ENCODE assay signal across 1 cellular context in genomic region chr19:9075064-9075964, GRCh38.
A peak's percentile ranks its signal among the peaks of the same experiment; 100 is the strongest.
TF ChIP-seq lines count a peak whose summit lies in the region.

No MANE protein-coding gene starts in this region.

TF ChIP-seq in K562, 482 proteins besides CTCF, POLR2A, EP300 and RAD21 (continued from another document and continues in another):
- TF ChIP-seq ZBTB11 (CRISPR knock-in tag; IDR thresholded peaks at IDR 0.05) (peak in 1 of 3 experiments; percentile 57; a peak in 1 of 6 replicates), KAT8 (IDR thresholded peaks at IDR 0.05; ENCODE audit: low read depth) (no peak), NCOA6 (IDR thresholded peaks at IDR 0.05) (no peak), SMARCA4 (IDR thresholded peaks at IDR 0.05) (peak; percentile 99), ZNF41 (CRISPR knock-in tag; conservative IDR thresholded peaks at IDR 0.05) (no peak), CHCHD3 (CRISPR knock-in tag; IDR thresholded peaks at IDR 0.05) (no peak), EP400 (IDR thresholded peaks at IDR 0.05) (peak; percentile 24; the same call in 1 of the 2 replicates), SMARCE1 (IDR thresholded peaks at IDR 0.05) (peak; percentile 99), TSC22D4 (tag; IDR thresholded peaks at IDR 0.05) (no peak), JUN (IDR thresholded peaks at IDR 0.05; ENCODE audit: borderline replicate concordance, low read depth, low read length) (peak; percentile 99), JUN (CRISPR knock-in tag; IDR thresholded peaks at IDR 0.05; ENCODE audit: borderline replicate concordance) (no peak), PTRF (tag; IDR thresholded peaks at IDR 0.05) (peak; percentile 33; the same call in 1 of the 2 replicates), ZNF282 (CRISPR knock-in tag; IDR thresholded peaks at IDR 0.05) (no peak), ZNF551 (CRISPR knock-in tag; IDR thresholded peaks at IDR 0.05) (no peak), NCOA4 (IDR thresholded peaks at IDR 0.05; ENCODE audit: partially characterized antibody) (no peak), POLR3A (IDR thresholded peaks at IDR 0.05; ENCODE audit: borderline replicate concordance, extremely low read depth, insufficient read depth, insufficient read length) (no peak), ZHX1 (conservative IDR thresholded peaks at IDR 0.05; ENCODE audit: low read length) (no peak), ZKSCAN1 (IDR thresholded peaks at IDR 0.05; ENCODE audit: low read depth, low read length) (no peak), SAP30 (IDR thresholded peaks at IDR 0.05; ENCODE audit: borderline replicate concordance, insufficient read depth, low read depth, low read length, poor library complexity, severe bottlenecking) (no peak), PHF20 (IDR thresholded peaks at IDR 0.05; ENCODE audit: partially characterized antibody) (no peak), TCF3 (CRISPR knock-in tag; IDR thresholded peaks at IDR 0.05) (peak; percentile 89), MGA (IDR thresholded peaks at IDR 0.05) (no peak; the same call in 1 of the 2 replicates), TRIM24 (IDR thresholded peaks at IDR 0.05) (peak; percentile 69 to 83; a peak in 3 of 4 replicates), MTA1 (IDR thresholded peaks at IDR 0.05; ENCODE audit: borderline replicate concordance) (no peak; the same call in 1 of the 2 replicates), GTF2A2 (tag; IDR thresholded peaks at IDR 0.05) (no peak), THAP7 (CRISPR knock-in tag; IDR thresholded peaks at IDR 0.05) (no peak), NR3C1 (CRISPR knock-in tag; IDR thresholded peaks at IDR 0.05) (no peak), HNRNPLL (IDR thresholded peaks at IDR 0.05; ENCODE audit: low read depth, low read length, poor library complexity, severe bottlenecking) (peak; percentile 29), BACH1 (tag; IDR thresholded peaks at IDR 0.05) (no peak), ZNF764 (CRISPR knock-in tag; IDR thresholded peaks at IDR 0.05; ENCODE audit: low read depth) (no peak), TARDBP (IDR thresholded peaks at IDR 0.05) (no peak), CBFB (CRISPR knock-in tag; IDR thresholded peaks at IDR 0.05) (no peak), ZNF124 (CRISPR knock-in tag; IDR thresholded peaks at IDR 0.05) (no peak), ZNF766 (CRISPR knock-in tag; conservative IDR thresholded peaks at IDR 0.05) (0 out of 2 replicates have a peak, but pooled peaks have one; percentile 33), BRF2 (IDR thresholded peaks at IDR 0.05; ENCODE audit: borderline replicate concordance, insufficient read depth, insufficient read length) (no peak), ZNF77 (CRISPR knock-in tag; IDR thresholded peaks at IDR 0.05) (no peak), SMC3 (conservative IDR thresholded peaks at IDR 0.05; ENCODE audit: insufficient read depth, low read depth, low read length) (no peak), NR4A1 (CRISPR knock-in tag; IDR thresholded peaks at IDR 0.05) (no peak), NR4A1 (tag; IDR thresholded peaks at IDR 0.05) (no peak), DMBX1 (CRISPR knock-in tag; IDR thresholded peaks at IDR 0.05; ENCODE audit: borderline replicate concordance) (peak; percentile 30; the same call in 1 of the 2 replicates), ATF1 (CRISPR knock-in tag; IDR thresholded peaks at IDR 0.05) (no peak), ATF1 (tag; IDR thresholded peaks at IDR 0.05) (peak; percentile 38; the same call in 1 of the 2 replicates), ZBTB17 (CRISPR knock-in tag; IDR thresholded peaks at IDR 0.05) (no peak), ZSCAN32 (CRISPR knock-in tag; IDR thresholded peaks at IDR 0.05) (no peak), GATAD2B (IDR thresholded peaks at IDR 0.05; ENCODE audit: borderline replicate concordance) (peak; percentile 76; the same call in 1 of the 2 replicates), COPS2 (conservative IDR thresholded peaks at IDR 0.05) (no peak), NFIX (CRISPR knock-in tag; IDR thresholded peaks at IDR 0.05; ENCODE audit: low read depth) (no peak), NEUROD1 (IDR thresholded peaks at IDR 0.05; ENCODE audit: borderline replicate concordance, low read depth, low read length, partially characterized antibody) (peak; percentile 88), SMARCA5 (IDR thresholded peaks at IDR 0.05) (no peak), SETDB1 (IDR thresholded peaks at IDR 0.05; ENCODE audit: low read length) (no peak), MEF2D (tag; conservative IDR thresholded peaks at IDR 0.05; ENCODE audit: low read depth) (no peak), NUFIP1 (IDR thresholded peaks at IDR 0.05; ENCODE audit: partially characterized antibody) (no peak), RFX7 (CRISPR knock-in tag; IDR thresholded peaks at IDR 0.05) (no peak), HMGN3 (IDR thresholded peaks at IDR 0.05; ENCODE audit: borderline replicate concordance, extremely low read depth, insufficient read length, low read depth, low read length) (peak; percentile 94), SMARCC2 (IDR thresholded peaks at IDR 0.05; ENCODE audit: low read depth) (peak; percentile 95), ZNF239 (CRISPR knock-in tag; IDR thresholded peaks at IDR 0.05) (no peak), BHLHE40 (IDR thresholded peaks at IDR 0.05; ENCODE audit: low read length) (peak; percentile 68)
